ENCODE assay signal across 10 cellular contexts in genomic region chr17:63442549-63443035, GRCh38. TPM values are rescaled to one million over a fixed set of nuclear protein-coding genes. Genes with fewer than 3 reads are reported as not detected.
A peak's percentile ranks its signal among the peaks of the same experiment; 100 is the strongest.
DNase-seq lines count a peak whose midpoint lies in the region; ATAC-seq and TF ChIP-seq lines count a peak whose summit lies in the region.
"Had no signal": no experiment of that assay in that cellular context is flagged by ENCODE, and none has a peak within 500 bp of the region (broad histone marks: within the 10 kb centered on the region; RNA-seq: fewer than 3 reads in every experiment).

No MANE protein-coding gene starts in this region.

- H3K27me3 ChIP-seq in H7 (ENCODE audit: control insufficient read depth, insufficient read depth, low read length): no peaks in the 10 kb centered on the region
- H3K27me3 ChIP-seq in left lung: peaks cover 0 to 21% of the 10 kb centered on the region in 2 donors

- peaks cover 10 to 74% of the 10 kb centered on the region in 2 donors for H3K4me1 ChIP-seq in left lung

- no peaks in the 10 kb centered on the region for H3K36me3 Mint-ChIP-seq in WTC11

- intact Hi-C loops in left lung (cut with DNase I): no loop called here

- no peak for TF ChIP-seq CTCF in WTC11 (IDR thresholded peaks at IDR 0.05)
- TF ChIP-seq CTCF in left lung (IDR thresholded peaks at IDR 0.05): no peak

- no peaks in the 10 kb centered on the region for H3K27me3 Mint-ChIP-seq in WTC11 (ENCODE audit: low read depth)

- H3K36me3 ChIP-seq in H7 (replicated peaks; ENCODE audit: control insufficient read depth, insufficient read depth, low read length): no peaks in the 10 kb centered on the region
- no peaks in the 10 kb centered on the region for H3K36me3 ChIP-seq in left lung

- no peak overlapping the region for H3K4me3 Mint-ChIP-seq in WTC11

- peaks cover 31% of the 10 kb centered on the region for H3K4me1 Mint-ChIP-seq in WTC11

- DNase-seq in D341Med (ENCODE audit: low spot score) (peak; percentile 86), H7 (peak; percentile 79), WTC11 (ENCODE audit: low spot score) (peak; percentile 45), left lung (peak in 1 of 2 donors; percentile 51), NCI-H774 (lab: John Stamatoyannopoulos, UW) (no peak), OCI-M2 (lab: John Stamatoyannopoulos, UW; ENCODE audit: unreplicated experiment) (no peak)
- DNase-seq: NCI-H1105 had no signal

- H3K9me3 ChIP-seq in left lung: no peaks in the 10 kb centered on the region

- H3K9me3 Mint-ChIP-seq in WTC11: no peaks in the 10 kb centered on the region

- no peak overlapping the region for H3K27ac Mint-ChIP-seq in WTC11

- CTCF ChIA-PET in WTC11 (lab: Charles Lee): interaction anchor here (0.5 to 15.9 kb wide), 11 partner anchors 8 to 169 kb away, joined by 3 to 298 read pairs (median 7); partner anchors contain the start of gene ACE

- peak; percentile 5; the same call in 1 of the 2 replicates for ATAC-seq in WTC11
- no peak for ATAC-seq in left lung
- no peak for ATAC-seq in GM18498 (IDR thresholded peaks at IDR 0.05; ENCODE audit: unreplicated experiment)
- ATAC-seq in HG03095 (IDR thresholded peaks at IDR 0.05; ENCODE audit: unreplicated experiment): no peak

- POLR2A ChIA-PET in WTC11 (lab: Charles Lee): interaction anchor here (1.0 kb wide), 2 partner anchors 34 to 36 kb away, joined by 3 read pairs; partner anchors contain the start of gene ACE

- peak overlapping the region; percentile 17 to 62 for H3K27ac ChIP-seq in left lung

- H3K4me3 ChIP-seq in H7 (ENCODE audit: insufficient read depth, low read depth, low read length) (no peak overlapping the region), left lung (no peak overlapping the region)
- H3K4me3 ChIP-seq: skin epidermis had no signal

TF ChIP-seq in WTC11, 78 proteins besides CTCF, POLR2A, EP300 and RAD21:
- TF ChIP-seq GTF2I (CRISPR knock-in tag; conservative IDR thresholded peaks at IDR 0.05): no peak
- TF ChIP-seq NR3C1 (CRISPR knock-in tag; conservative IDR thresholded peaks at IDR 0.05; ENCODE audit: low read depth): no peak
- no peak for TF ChIP-seq JUN (CRISPR knock-in tag; IDR thresholded peaks at IDR 0.05)
- TF ChIP-seq FOXP4 (CRISPR knock-in tag; IDR thresholded peaks at IDR 0.05): no peak
- TF ChIP-seq, protein P1, sequence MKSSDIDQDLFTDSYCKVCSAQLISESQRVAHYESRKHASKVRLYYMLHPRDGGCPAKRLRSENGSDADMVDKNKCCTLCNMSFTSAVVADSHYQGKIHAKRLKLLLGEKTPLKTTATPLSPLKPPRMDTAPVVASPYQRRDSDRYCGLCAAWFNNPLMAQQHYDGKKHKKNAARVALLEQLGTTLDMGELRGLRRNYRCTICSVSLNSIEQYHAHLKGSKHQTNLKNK (CRISPR knock-in tag; IDR thresholded peaks at IDR 0.05): no peak
- no peak for TF ChIP-seq USF1 (CRISPR knock-in tag; IDR thresholded peaks at IDR 0.05)

RNA-seq across cellular contexts. Expression of gene CYB561, which starts 3.5 kb away (rescaled TPM):
- 29.1 and 34.5 TPM in 2 replicates for total RNA-seq in H7 (2014; rRNA removed; shearing (Covaris generic))
- total RNA-seq in WTC11 (2021) (27.0 to 35.1 TPM (median 28.7 TPM) in 3 replicates), left lung (10 to 100 TPM; 70.7 to 76.4 TPM)

RNA-seq across cellular contexts. Expression of gene ACE, which starts 34.3 kb away (rescaled TPM):
- 4.6 and 7.6 TPM in 2 replicates for total RNA-seq in H7 (2014; rRNA removed; shearing (Covaris generic))
- total RNA-seq in WTC11 (2021): 7.0 to 8.1 TPM (median 7.8 TPM) in 3 replicates
- 10 to 100 TPM; 51.2 to 68.9 TPM for total RNA-seq in left lung

Comparison
In these comparisons a context has a peak if more than half of its experiments do, and no peak if none do; other contexts are left out.
1. DNase-seq: peak in D341Med (single experiment), H7 (single experiment) and WTC11 (single experiment); none in NCI-H774 (single experiment) and OCI-M2 (single experiment).